Comparison of ENCODE assay signal across 8 cellular contexts in the genomic region with DNA sequence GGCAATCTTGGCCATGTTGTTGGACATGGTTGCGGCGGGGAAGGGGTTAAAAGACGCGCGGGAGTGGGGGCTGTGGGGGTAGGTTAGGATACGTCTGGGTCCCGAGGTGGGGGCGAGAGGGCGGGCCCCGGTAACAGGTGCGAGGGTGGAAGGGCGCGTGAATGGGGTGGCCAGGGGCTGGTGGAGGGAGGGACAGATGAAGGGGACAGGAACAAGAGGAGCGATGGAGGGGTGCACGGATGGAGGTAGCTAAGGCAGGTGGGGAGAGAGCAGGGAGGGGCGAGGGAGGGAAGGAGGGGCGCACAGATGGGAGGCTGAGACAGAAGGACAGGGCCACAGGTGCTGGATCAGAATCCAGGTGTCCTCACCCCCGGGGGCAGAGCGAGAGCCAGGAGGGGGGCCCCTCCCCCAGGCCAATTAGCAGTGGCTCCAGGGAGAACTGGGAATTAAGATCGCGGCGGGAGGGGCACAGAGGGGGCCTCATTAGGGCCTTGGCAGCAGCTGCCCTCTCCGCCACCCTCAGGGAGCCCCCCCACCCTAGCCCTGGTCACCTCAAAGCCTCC. TPM values are rescaled to one million over a fixed set of nuclear protein-coding genes. Genes with fewer than 3 reads are reported as not detected.
DNase-seq lines count a peak whose midpoint lies in the region; ATAC-seq and TF ChIP-seq lines count a peak whose summit lies in the region.

No MANE protein-coding gene starts in this region.

- H3K4me3 ChIP-seq in mesenchymal stem cell (ENCODE audit: insufficient read depth in 1 of 2, low read depth in 1 of 2, low read length in 2 of 2): no peak overlapping the region

- H3K36me3 Mint-ChIP-seq in CD14-positive monocyte: peaks cover 0 to 3% of the 10 kb centered on the region in 2 donors
- no peaks in the 10 kb centered on the region for H3K36me3 Mint-ChIP-seq in activated naive CD8-positive, alpha-beta T cell treated with anti-CD3 and anti-CD28 coated beads, Interleukin-2, amount 10 ng/mL, durations not matched to agents 7 days and 5 days

- DNase-seq in CD14-positive monocyte (ENCODE audit: low spot score) (no peak), mesenchymal stem cell (no peak), putamen (ENCODE audit: low spot score) (no peak), middle frontal gyrus (ENCODE audit: extremely low spot score, low spot score) (no peak)
- DNase-seq in activated naive CD8-positive, alpha-beta T cell treated with anti-CD3 and anti-CD28 coated beads, Interleukin-2, amount 10 ng/mL, durations not matched to agents 7 days and 5 days: no peak

- peak overlapping the region; percentile 22 for H4K91ac ChIP-seq in mesenchymal stem cell (ENCODE audit: low read length)

- H2AFZ ChIP-seq in mesenchymal stem cell (ENCODE audit: low read depth, low read length): no peak overlapping the region

- 9% methylated on average over 20 of the region's 23 CpGs for WGBS in mesenchymal stem cell

- H2BK120ac ChIP-seq in mesenchymal stem cell (ENCODE audit: low read depth, low read length): no peak overlapping the region

- H3K4me2 ChIP-seq in mesenchymal stem cell (ENCODE audit: low read length, poor library complexity, severe bottlenecking): peak overlapping the region; percentile 4

- peaks cover 37 to 40% (median 40%) of the 10 kb centered on the region in 3 donors for H3K27me3 Mint-ChIP-seq in CD14-positive monocyte (ENCODE audit: low read depth in 3 of 3)
- H3K27me3 Mint-ChIP-seq in activated naive CD8-positive, alpha-beta T cell treated with anti-CD3 and anti-CD28 coated beads, Interleukin-2, amount 10 ng/mL, durations not matched to agents 7 days and 5 days: no peaks in the 10 kb centered on the region

- H3K4me1 Mint-ChIP-seq in CD14-positive monocyte: peaks cover 34% of the 10 kb centered on the region
- peaks cover 14% of the 10 kb centered on the region for H3K4me1 Mint-ChIP-seq in activated naive CD8-positive, alpha-beta T cell treated with anti-CD3 and anti-CD28 coated beads, Interleukin-2, amount 10 ng/mL, durations not matched to agents 7 days and 5 days

- no peak overlapping the region for H3K9ac ChIP-seq in mesenchymal stem cell (ENCODE audit: low read length)

- no peaks in the 10 kb centered on the region for H3K9me3 ChIP-seq in mesenchymal stem cell (ENCODE audit: control insufficient read depth, low read length)

- peak overlapping the region in 1 of 2 experiments; percentile 35 for H3K23ac ChIP-seq in mesenchymal stem cell (ENCODE audit: low read length in 2 of 2)

- POLR2A ChIA-PET in activated naive CD8-positive, alpha-beta T cell treated with anti-CD3 and anti-CD28 coated beads, Interleukin-2, amount 10 ng/mL, durations not matched to agents 7 days and 5 days (lab: Charles Lee): interaction anchor here (2.6 kb wide), 1 partner anchor 27 kb away, joined by 7 read pairs; a partner anchor contains a TSS

- no peaks in the 10 kb centered on the region for H3K79me1 ChIP-seq in mesenchymal stem cell (replicated peaks; ENCODE audit: low read length, poor library complexity, severe bottlenecking)

- H3K36me3 ChIP-seq in mesenchymal stem cell (ENCODE audit: control insufficient read depth in 1 of 2, insufficient read depth in 2 of 2, low read depth in 1 of 2, low read length in 2 of 2): no peaks in the 10 kb centered on the region

- H2BK15ac ChIP-seq in mesenchymal stem cell (ENCODE audit: low read depth, poor library complexity, severe bottlenecking): peak overlapping the region; percentile 18

- peaks cover 0 to 5% (median 0%) of the 10 kb centered on the region in 7 donors for H3K9me3 Mint-ChIP-seq in CD14-positive monocyte
- H3K9me3 Mint-ChIP-seq in activated naive CD8-positive, alpha-beta T cell treated with anti-CD3 and anti-CD28 coated beads, Interleukin-2, amount 10 ng/mL, durations not matched to agents 7 days and 5 days: no peaks in the 10 kb centered on the region

- peaks cover 32% of the 10 kb centered on the region for H3K4me1 ChIP-seq in mesenchymal stem cell (ENCODE audit: control insufficient read depth, insufficient read depth, low read depth, low read length)

- TF ChIP-seq EP300 in Ishikawa (IDR thresholded peaks at IDR 0.05; ENCODE audit: borderline replicate concordance): no peak

- H3K27me3 ChIP-seq in mesenchymal stem cell (ENCODE audit: control insufficient read depth in 1 of 2, insufficient read depth in 1 of 2, low read length in 2 of 2): peaks cover 12 to 43% of the 10 kb centered on the region in 2 experiments

- intact Hi-C loops in CD14-positive monocyte (cut with micrococcal nuclease): loop anchor here in 1 of 2 donors (1.0 kb wide), 1 partner anchor 27 kb away; a partner anchor contains a TSS

- ATAC-seq in activated naive CD8-positive, alpha-beta T cell treated with anti-CD3 and anti-CD28 coated beads, Interleukin-2, amount 10 ng/mL, durations not matched to agents 7 days and 5 days (ENCODE audit: low read depth): no peak
- ATAC-seq in GM19023 (IDR thresholded peaks at IDR 0.05; ENCODE audit: unreplicated experiment) (no peak), GM18867 (IDR thresholded peaks at IDR 0.05; ENCODE audit: unreplicated experiment) (no peak)

- H2BK5ac ChIP-seq in mesenchymal stem cell (ENCODE audit: low read depth, low read length, poor library complexity, severe bottlenecking): no peak overlapping the region

- TF ChIP-seq CTCF in CD14-positive monocyte (IDR thresholded peaks at IDR 0.05): no peak

- H2BK12ac ChIP-seq in mesenchymal stem cell (ENCODE audit: low read length in 2 of 2): peak overlapping the region in 1 of 2 experiments; percentile 81

- no peak overlapping the region for H2AK5ac ChIP-seq in mesenchymal stem cell (ENCODE audit: low read length, severe bottlenecking)

- TF ChIP-seq RAD21 in Ishikawa (IDR thresholded peaks at IDR 0.05; ENCODE audit: low read depth): no peak

- H3K27ac Mint-ChIP-seq in CD14-positive monocyte: peak overlapping the region in 2 of 7 donors; percentile 8 to 80
- H3K27ac Mint-ChIP-seq in activated naive CD8-positive, alpha-beta T cell treated with anti-CD3 and anti-CD28 coated beads, Interleukin-2, amount 10 ng/mL, durations not matched to agents 7 days and 5 days: peak overlapping the region; percentile 13

- H3K4me3 Mint-ChIP-seq in CD14-positive monocyte: peak overlapping the region; percentile 31 to 83
- H3K4me3 Mint-ChIP-seq in activated naive CD8-positive, alpha-beta T cell treated with anti-CD3 and anti-CD28 coated beads, Interleukin-2, amount 10 ng/mL, durations not matched to agents 7 days and 5 days: peak overlapping the region; percentile 83

- no peak overlapping the region for H3K27ac ChIP-seq in mesenchymal stem cell (ENCODE audit: low read length, poor library complexity, severe bottlenecking)

- H3K4ac ChIP-seq in mesenchymal stem cell (ENCODE audit: low read depth in 1 of 2, low read length in 2 of 2): peak overlapping the region in 1 of 2 experiments; percentile 63

- H4K8ac ChIP-seq in mesenchymal stem cell (ENCODE audit: low read length): no peak overlapping the region

- H3K14ac ChIP-seq in mesenchymal stem cell (ENCODE audit: low read length in 2 of 2): no peak overlapping the region

- H3K18ac ChIP-seq in mesenchymal stem cell (ENCODE audit: low read depth in 1 of 2, low read length in 2 of 2): peak overlapping the region; percentile 30 to 61

TF ChIP-seq in Ishikawa, 13 proteins besides CTCF, POLR2A, EP300 and RAD21 (continues in another document):
- TF ChIP-seq CREB1 (IDR thresholded peaks at IDR 0.05; ENCODE audit: low read depth) (no peak), TAF1 (IDR thresholded peaks at IDR 0.05; ENCODE audit: low read depth) (no peak), YY1 (IDR thresholded peaks at IDR 0.05; ENCODE audit: low read depth) (0 out of 2 replicates have a peak, but pooled peaks have one; percentile 18), TEAD4 (IDR thresholded peaks at IDR 0.05) (no peak), ZBTB7A (IDR thresholded peaks at IDR 0.05; ENCODE audit: low read depth) (0 out of 2 replicates have a peak, but pooled peaks have one; percentile 16)
- TF ChIP-seq, protein P1, sequence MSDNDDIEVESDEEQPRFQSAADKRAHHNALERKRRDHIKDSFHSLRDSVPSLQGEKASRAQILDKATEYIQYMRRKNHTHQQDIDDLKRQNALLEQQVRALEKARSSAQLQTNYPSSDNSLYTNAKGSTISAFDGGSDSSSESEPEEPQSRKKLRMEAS (IDR thresholded peaks at IDR 0.05): no peak

RNA-seq across cellular contexts. Expression of a gene that starts 1.3 kb away (rescaled TPM):
- not detected for polyA plus RNA-seq in CD14-positive monocyte
- 1 to 10 TPM in 1 of 2 experiments, not detected in 1; 2.4 TPM for total RNA-seq in activated naive CD8-positive, alpha-beta T cell treated with anti-CD3 and anti-CD28 coated beads, Interleukin-2, amount 10 ng/mL, durations not matched to agents 7 days and 5 days
- not detected for polyA plus RNA-seq in mesenchymal stem cell (2013, experiment 1 of 2)
- polyA plus RNA-seq in mesenchymal stem cell (2013, experiment 2 of 2): 1.3 TPM

RNA-seq across cellular contexts. Expression of a gene that starts 9.8 kb away (rescaled TPM):
- polyA plus RNA-seq in CD14-positive monocyte: 10 to 100 TPM; 12.8 to 14.1 TPM
- 1 to 10 TPM; 8.0 to 8.5 TPM for total RNA-seq in activated naive CD8-positive, alpha-beta T cell treated with anti-CD3 and anti-CD28 coated beads, Interleukin-2, amount 10 ng/mL, durations not matched to agents 7 days and 5 days
- polyA plus RNA-seq in mesenchymal stem cell (2013, experiment 1 of 2): 20.7 TPM
- 19.9 TPM for polyA plus RNA-seq in mesenchymal stem cell (2013, experiment 2 of 2)

RNA-seq across cellular contexts. Expression of a gene that starts 26.2 kb away (rescaled TPM):
- polyA plus RNA-seq in CD14-positive monocyte: under 1 TPM; 0.05 to 0.09 TPM
- total RNA-seq in activated naive CD8-positive, alpha-beta T cell treated with anti-CD3 and anti-CD28 coated beads, Interleukin-2, amount 10 ng/mL, durations not matched to agents 7 days and 5 days: under 1 TPM; 0.42 to 0.48 TPM
- polyA plus RNA-seq in mesenchymal stem cell (2013, experiment 1 of 2): 25.9 TPM
- polyA plus RNA-seq in mesenchymal stem cell (2013, experiment 2 of 2): 26.2 TPM

RNA-seq across cellular contexts. Expression of a gene that starts 33.6 kb away (rescaled TPM):
- polyA plus RNA-seq in CD14-positive monocyte: 100 to 1,000 TPM; 165 to 177 TPM
- total RNA-seq in activated naive CD8-positive, alpha-beta T cell treated with anti-CD3 and anti-CD28 coated beads, Interleukin-2, amount 10 ng/mL, durations not matched to agents 7 days and 5 days: 100 to 1,000 TPM; 485 to 503 TPM
- 253 TPM for polyA plus RNA-seq in mesenchymal stem cell (2013, experiment 1 of 2)
- 257 TPM for polyA plus RNA-seq in mesenchymal stem cell (2013, experiment 2 of 2)
